ENCODE assay signal across 21 cellular contexts in the genomic region with DNA sequence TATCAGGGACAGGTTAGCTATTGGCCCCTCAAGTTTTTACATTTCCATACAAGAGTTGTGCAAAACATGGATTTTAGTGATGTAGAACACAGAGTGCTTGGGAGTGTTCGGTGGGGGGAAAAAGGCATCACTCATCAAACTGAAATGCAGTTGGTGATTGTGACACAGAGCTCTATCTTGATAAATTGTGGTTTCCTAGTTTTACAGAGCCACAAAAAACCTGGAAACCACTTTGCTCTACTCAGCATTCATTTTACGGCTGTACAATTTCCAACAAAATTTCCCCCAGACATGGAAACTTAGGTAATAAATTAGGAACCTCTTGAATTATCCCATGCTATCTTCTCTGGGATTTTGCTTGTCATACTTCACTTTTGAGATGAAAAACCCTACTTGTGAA.
DNase-seq lines count a peak whose midpoint lies in the region; ATAC-seq and TF ChIP-seq lines count a peak whose summit lies in the region.
"Had no signal": no experiment of that assay in that cellular context is flagged by ENCODE, and none has a peak within 500 bp of the region (broad histone marks: within the 10 kb centered on the region; RNA-seq: fewer than 3 reads in every experiment).

No MANE protein-coding gene starts in this region.

- 71% methylated on average over 2 of the region's 2 CpGs for WGBS in mammary epithelial cell (ENCODE audit: low coverage, missing lambda C conversion rate)

- BruUV-seq in mammary epithelial cell (replicated peaks; lab: Mats Ljungman, UMichigan): no TSS peak

- dilution Hi-C loops in mammary epithelial cell (cut with HindIII; ENCODE audit: low sequenced_read_pairs): no loop called here

- ATAC-seq in HG03342 (IDR thresholded peaks at IDR 0.05; ENCODE audit: unreplicated experiment) (no peak), HG03280 (IDR thresholded peaks at IDR 0.05; ENCODE audit: unreplicated experiment) (no peak)
- ATAC-seq: effector memory CD8-positive, alpha-beta T cell; lower lobe of right lung; naive thymus-derived CD8-positive, alpha-beta T cell had no signal

- no peak overlapping the region for H3K4me3 ChIP-seq in HEK293 (ENCODE audit: low read depth, low read length)
- H3K4me3 ChIP-seq in mammary epithelial cell (replicated peaks in 1 of 3; ENCODE audit: insufficient read depth in 1 of 3, low read depth in 2 of 3, low read length in 3 of 3): no peak overlapping the region
- no peak overlapping the region for H3K4me3 ChIP-seq in Peyer's patch
- H3K4me3 ChIP-seq: lower lobe of right lung, upper lobe of left lung had no signal

- peaks cover 20% of the 10 kb centered on the region for H3K4me1 ChIP-seq in HEK293 (ENCODE audit: control insufficient read depth, insufficient read depth, low read length)
- peaks cover 20% of the 10 kb centered on the region for H3K4me1 ChIP-seq in mammary epithelial cell (ENCODE audit: insufficient read depth, low read length)
- H3K4me1 ChIP-seq in Peyer's patch: no peaks in the 10 kb centered on the region
- H3K4me1 ChIP-seq: lower lobe of right lung, upper lobe of left lung had no signal

- H3K9me3 ChIP-seq in HEK293 (ENCODE audit: control insufficient read depth, insufficient read depth, low read depth, low read length): no peaks in the 10 kb centered on the region
- H3K9me3 ChIP-seq in mammary epithelial cell (replicated peaks; ENCODE audit: insufficient read depth, low read length): no peaks in the 10 kb centered on the region
- H3K9me3 ChIP-seq in Peyer's patch: no peaks in the 10 kb centered on the region
- H3K9me3 ChIP-seq: lower lobe of right lung, upper lobe of left lung had no signal

- POLR2A ChIA-PET in HEK293 (lab: Yijun Ruan, JAX): no interaction called here

- 0 out of 2 replicates have a peak overlapping the region, but pooled peaks have one; percentile 24 for H3K27ac ChIP-seq in HEK293 (ENCODE audit: extremely low read depth, low read depth, low read length)
- no peak overlapping the region for H3K27ac ChIP-seq in mammary epithelial cell (ENCODE audit: insufficient read depth, low read depth, low read length)
- H3K27ac ChIP-seq in Peyer's patch: no peak overlapping the region
- H3K27ac ChIP-seq: lower lobe of right lung, upper lobe of left lung had no signal

- in situ Hi-C loops in mammary epithelial cell (cut with MboI; ENCODE audit: low sequenced_read_pairs in 2 of 2): no loop called here

- no peaks in the 10 kb centered on the region for H3K27me3 ChIP-seq in mammary epithelial cell (ENCODE audit: insufficient read depth, low read length)
- no peaks in the 10 kb centered on the region for H3K27me3 ChIP-seq in Peyer's patch
- H3K27me3 ChIP-seq: upper lobe of left lung had no signal

- H3K4me2 ChIP-seq in mammary epithelial cell (ENCODE audit: insufficient read depth, low read depth, low read length): peak overlapping the region; percentile 20

- H3K79me2 ChIP-seq in mammary epithelial cell (ENCODE audit: insufficient read depth, low read length): no peaks in the 10 kb centered on the region

- H2AFZ ChIP-seq in mammary epithelial cell (ENCODE audit: low read depth, low read length): peak overlapping the region; percentile 46

- CTCF ChIA-PET in HEK293 (lab: Yijun Ruan, JAX): no interaction called here
- CTCF ChIA-PET in mammary epithelial cell (lab: Charles Lee; ENCODE audit: low non-redundant PET): no interaction called here

- H3K36me3 ChIP-seq in HEK293 (ENCODE audit: control insufficient read depth in 2 of 2, insufficient read depth in 1 of 2, low read length in 2 of 2): no peaks in the 10 kb centered on the region
- H3K36me3 ChIP-seq in mammary epithelial cell (ENCODE audit: insufficient read depth, low read length): no peaks in the 10 kb centered on the region
- no peaks in the 10 kb centered on the region for H3K36me3 ChIP-seq in Peyer's patch
- H3K36me3 ChIP-seq: lower lobe of right lung, upper lobe of left lung had no signal

- TF ChIP-seq POLR2A in Peyer's patch (IDR thresholded peaks at IDR 0.05): no peak

- no peak overlapping the region for H3K9ac ChIP-seq in mammary epithelial cell (ENCODE audit: insufficient read depth, low read length)

- intact Hi-C loops in mammary epithelial cell (cut with micrococcal nuclease): no loop called here

- TF ChIP-seq CTCF in HEK293 (tag by site-specific recombination; IDR thresholded peaks at IDR 0.05) (no peak), mammary epithelial cell (conservative IDR thresholded peaks at IDR 0.05 in 1 of 2, IDR thresholded peaks at IDR 0.05 in 1 of 2; ENCODE audit: extremely low read depth in 1 of 2, insufficient read depth in 1 of 2, low read depth in 1 of 2, low read length in 2 of 2) (no peak), Peyer's patch (IDR thresholded peaks at IDR 0.05) (no peak)

- DNase-seq in AG08395 (ENCODE audit: low spot score): peak; percentile 25
- peak; percentile 68 for DNase-seq in mammary epithelial cell
- peak; percentile 41 to 45 for DNase-seq in lung microvascular endothelial cell (ENCODE audit: low read depth in 2 of 2)
- no peak for DNase-seq in Peyer's patch
- no peak for DNase-seq in DMS153 (lab: John Stamatoyannopoulos, UW)
- DNase-seq: activated CD4-positive, alpha-beta T cell treated with anti-CD3 and anti-CD28 coated beads, Interleukin-2, amount 50 U/mL, for 4 hours; activated naive CD8-positive, alpha-beta T cell treated with anti-CD3 and anti-CD28 coated beads for 36 hours; effector memory CD8-positive, alpha-beta T cell; H9; lower lobe of right lung; MV-4-11; naive thymus-derived CD8-positive, alpha-beta T cell; NCI-H1930; NCI-H526; OCI-M1; stimulated activated naive CD4-positive, alpha-beta T cell; SW 1271; upper lobe of left lung had no signal

- no peaks in the 10 kb centered on the region for H4K20me1 ChIP-seq in mammary epithelial cell (ENCODE audit: insufficient read depth, low read length)

TF ChIP-seq in HEK293, 187 proteins besides CTCF, POLR2A, EP300 and RAD21:
- TF ChIP-seq ZNF426 (tag by site-specific recombination; IDR thresholded peaks at IDR 0.05) (no peak), ZNF580 (tag by site-specific recombination; IDR thresholded peaks at IDR 0.05) (0 out of 2 replicates have a peak, but pooled peaks have one; percentile 30), ZNF548 (tag by site-specific recombination; IDR thresholded peaks at IDR 0.05) (no peak), ZSCAN18 (tag by site-specific recombination; IDR thresholded peaks at IDR 0.05) (no peak), ZNF654 (tag by site-specific recombination; IDR thresholded peaks at IDR 0.05; ENCODE audit: low read depth) (no peak), PRDM4 (tag by site-specific recombination; IDR thresholded peaks at IDR 0.05) (peak; percentile 47; the same call in 1 of the 2 replicates), ZNF174 (tag by site-specific recombination; IDR thresholded peaks at IDR 0.05) (no peak), ZBTB17 (tag by site-specific recombination; IDR thresholded peaks at IDR 0.05) (peak; percentile 72), ZNF629 (tag by site-specific recombination; IDR thresholded peaks at IDR 0.05) (no peak), ZNF76 (tag by site-specific recombination; IDR thresholded peaks at IDR 0.05; ENCODE audit: borderline replicate concordance, low read depth) (no peak), FEZF1 (tag by site-specific recombination; IDR thresholded peaks at IDR 0.05) (0 out of 2 replicates have a peak, but pooled peaks have one; percentile 14)
- TF ChIP-seq, protein P1, sequence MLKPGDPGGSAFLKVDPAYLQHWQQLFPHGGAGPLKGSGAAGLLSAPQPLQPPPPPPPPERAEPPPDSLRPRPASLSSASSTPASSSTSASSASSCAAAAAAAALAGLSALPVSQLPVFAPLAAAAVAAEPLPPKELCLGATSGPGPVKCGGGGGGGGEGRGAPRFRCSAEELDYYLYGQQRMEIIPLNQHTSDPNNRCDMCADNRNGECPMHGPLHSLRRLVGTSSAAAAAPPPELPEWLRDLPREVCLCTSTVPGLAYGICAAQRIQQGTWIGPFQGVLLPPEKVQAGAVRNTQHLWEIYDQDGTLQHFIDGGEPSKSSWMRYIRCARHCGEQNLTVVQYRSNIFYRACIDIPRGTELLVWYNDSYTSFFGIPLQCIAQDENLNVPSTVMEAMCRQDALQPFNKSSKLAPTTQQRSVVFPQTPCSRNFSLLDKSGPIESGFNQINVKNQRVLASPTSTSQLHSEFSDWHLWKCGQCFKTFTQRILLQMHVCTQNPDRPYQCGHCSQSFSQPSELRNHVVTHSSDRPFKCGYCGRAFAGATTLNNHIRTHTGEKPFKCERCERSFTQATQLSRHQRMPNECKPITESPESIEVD (tag by site-specific recombination; IDR thresholded peaks at IDR 0.05): peak; percentile 76

Comparison
In these comparisons a context has a peak if more than half of its experiments do, and no peak if none do; other contexts are left out.
1. DNase-seq: peak in AG08395 (single experiment), mammary epithelial cell (single experiment) and lung microvascular endothelial cell (2 of 2); none in Peyer's patch (0 of 3) and DMS153 (single experiment).